ENCODE assay signal across 16 cellular contexts in the genomic region with DNA sequence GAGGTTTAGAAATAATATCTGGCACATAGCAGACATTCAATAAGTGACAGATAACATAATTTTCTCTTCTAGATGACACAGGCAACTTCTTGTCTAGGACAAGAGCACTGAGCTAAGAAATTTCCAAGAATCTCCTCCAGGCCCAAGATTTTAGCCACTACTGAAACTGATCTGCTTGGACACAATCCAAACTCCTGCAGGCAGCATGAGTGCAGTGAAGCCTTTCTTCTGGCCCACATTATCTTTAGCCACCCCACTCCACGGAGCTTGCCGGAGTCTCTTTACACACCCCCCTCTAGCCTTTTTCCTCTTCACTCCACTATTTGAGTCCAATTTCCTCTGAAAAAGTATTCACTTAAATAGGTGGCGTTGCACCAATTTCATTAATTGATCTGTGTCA.
"Had no signal": no experiment of that assay in that cellular context is flagged by ENCODE, and none has a peak within 500 bp of the region (broad histone marks: within the 10 kb centered on the region; RNA-seq: fewer than 3 reads in every experiment).

No MANE protein-coding gene starts in this region.

- DNase-seq: activated CD4-positive, alpha-beta T cell treated with anti-CD3 and anti-CD28 coated beads, Interleukin-2, amount 50 U/mL, for 1 hour; activated CD8-positive, alpha-beta memory T cell treated with anti-CD3 and anti-CD28 coated beads for 24 hours; activated naive CD4-positive, alpha-beta T cell; activated naive CD8-positive, alpha-beta T cell treated with anti-CD3 and anti-CD28 coated beads, Interleukin-2, amount 10 ng/mL, durations not matched to agents 7 days and 5 days; aorta; endodermal cell; glutamatergic neuron; kidney glomerular epithelial cell; mesenchymal stem cell; stimulated activated CD4-positive, alpha-beta T cell treated with anti-CD3 and anti-CD28 coated beads, Interleukin-15, amount 100 ng/mL, for 24 hours; stimulated activated CD4-positive, alpha-beta T cell treated with anti-CD3 and anti-CD28 coated beads, Interleukin-4, amount 100 ng/mL, for 24 hours; stimulated activated naive CD4-positive, alpha-beta T cell; transverse colon had no signal

- H3K4me3 Mint-ChIP-seq: activated naive CD8-positive, alpha-beta T cell treated with anti-CD3 and anti-CD28 coated beads, Interleukin-2, amount 10 ng/mL, durations not matched to agents 7 days and 5 days; activated T-helper 1 cell treated with anti-CD3 and anti-CD28 coated beads, Interleukin-12 subunit alpha, Interleukin-12 subunit beta, Interleukin-2, Interleukin-4 antibody, amounts not matched to agents 30 ng/mL and 10 ng/mL and 1 ng/mL, durations not matched to agents 14 hours and 24 hours and 36 hours; endodermal cell; natural killer cell treated with Interleukin-12 subunit alpha and Interleukin-12 subunit beta and Interleukin-15 and Interleukin-18, amount 100 ng/mL, for 72 hours had no signal

- H3K36me3 Mint-ChIP-seq: natural killer cell treated with Interleukin-12 subunit alpha and Interleukin-12 subunit beta and Interleukin-15 and Interleukin-18, amount 100 ng/mL, for 72 hours had no signal

- H3K9me3 Mint-ChIP-seq: activated T-helper 1 cell treated with anti-CD3 and anti-CD28 coated beads, Interleukin-12 subunit alpha, Interleukin-12 subunit beta, Interleukin-2, Interleukin-4 antibody, amounts not matched to agents 30 ng/mL and 10 ng/mL and 1 ng/mL, durations not matched to agents 14 hours and 24 hours and 36 hours; endodermal cell; natural killer cell treated with Interleukin-12 subunit alpha and Interleukin-12 subunit beta and Interleukin-15 and Interleukin-18, amount 100 ng/mL, for 72 hours had no signal

- H3K27me3 ChIP-seq: transverse colon had no signal

- H3K27ac Mint-ChIP-seq: activated naive CD8-positive, alpha-beta T cell treated with anti-CD3 and anti-CD28 coated beads, Interleukin-2, amount 10 ng/mL, durations not matched to agents 7 days and 5 days; activated T-helper 1 cell treated with anti-CD3 and anti-CD28 coated beads, Interleukin-12 subunit alpha, Interleukin-12 subunit beta, Interleukin-2, Interleukin-4 antibody, amounts not matched to agents 30 ng/mL and 10 ng/mL and 1 ng/mL, durations not matched to agents 14 hours and 24 hours and 36 hours; endodermal cell; natural killer cell treated with Interleukin-12 subunit alpha and Interleukin-12 subunit beta and Interleukin-15 and Interleukin-18, amount 100 ng/mL, for 72 hours had no signal

- H3K9me3 ChIP-seq: transverse colon had no signal

- H3K27ac ChIP-seq: transverse colon had no signal

- ATAC-seq: activated CD4-positive, CD25-positive, alpha-beta regulatory T cell treated with anti-CD3 and anti-CD28 coated beads, Interleukin-2, amount 50 U/mL, for 24 hours; natural killer cell treated with Interleukin-12 subunit alpha and Interleukin-12 subunit beta and Interleukin-15 and Interleukin-18, amount 100 ng/mL, for 72 hours had no signal

- H3K4me3 ChIP-seq: transverse colon had no signal
